Comparison of ENCODE assay signal across 9 cellular contexts in genomic region chr12:27822076-27822712, GRCh38. TPM values are rescaled to one million over a fixed set of nuclear protein-coding genes. Genes with fewer than 3 reads are reported as not detected.
DNase-seq lines count a peak whose midpoint lies in the region; ATAC-seq, FAIRE-seq and TF ChIP-seq lines count a peak whose summit lies in the region.
"Had no signal": no experiment of that assay in that cellular context is flagged by ENCODE, and none has a peak within 500 bp of the region (broad histone marks: within the 10 kb centered on the region; RNA-seq: fewer than 3 reads in every experiment).

No MANE protein-coding gene starts in this region.

- POLR2A ChIA-PET in activated CD4-positive, alpha-beta T cell treated with anti-CD3 and anti-CD28 coated beads for 36 hours (lab: Charles Lee), result interaction anchor here (0.6 to 1.5 kb wide), 10 partner anchors 13 to 271 kb away, joined by 3 to 14 read pairs (median 4); partner anchors contain the start of genes KLHL42, MANSC4 and MRPS35
- POLR2A ChIA-PET in endothelial cell of umbilical vein (lab: Charles Lee), result no interaction called here

- no peaks in the 10 kb centered on the region for H3K9me1 ChIP-seq in endothelial cell of umbilical vein (replicated peaks; ENCODE audit: control insufficient read depth, extremely low read depth, insufficient read depth, low read length)

- peak overlapping the region; percentile 66 for H2AFZ ChIP-seq in endothelial cell of umbilical vein (ENCODE audit: low read depth, low read length)
- H2AFZ ChIP-seq in neural progenitor cell (replicated peaks), result no peak overlapping the region

- H3K27ac Mint-ChIP-seq in activated CD4-positive, alpha-beta T cell treated with anti-CD3 and anti-CD28 coated beads for 36 hours, result peak overlapping the region; percentile 74
- no peak overlapping the region for H3K27ac Mint-ChIP-seq in neural progenitor cell

- TF ChIP-seq CTCF in GM20000 (IDR thresholded peaks at IDR 0.05; ENCODE audit: extremely low read depth, missing control alignments), result no peak
- no peak for TF ChIP-seq CTCF in endothelial cell of umbilical vein (IDR thresholded peaks at IDR 0.05; ENCODE audit: extremely low read depth in 1 of 2, insufficient read depth in 1 of 2, low read depth in 1 of 2, low read length in 2 of 2)
- no peak for TF ChIP-seq CTCF in neural progenitor cell (IDR thresholded peaks at IDR 0.05)

- no peaks in the 10 kb centered on the region for H3F3A ChIP-seq in neural progenitor cell (ENCODE audit: low read depth)

- dilution Hi-C loops in endothelial cell of umbilical vein (cut with MboI; ENCODE audit: extremely low pct_ligation_motif_present, low sequenced_read_pairs), result no loop called here

- H3K36me3 Mint-ChIP-seq in activated CD4-positive, alpha-beta T cell treated with anti-CD3 and anti-CD28 coated beads for 36 hours (ENCODE audit: low read depth), result no peaks in the 10 kb centered on the region
- no peaks in the 10 kb centered on the region for H3K36me3 Mint-ChIP-seq in neural progenitor cell

- peaks cover 24% of the 10 kb centered on the region for H3K4me1 ChIP-seq in endothelial cell of umbilical vein (ENCODE audit: control insufficient read depth, extremely low read depth, insufficient read depth, low read length)
- no peaks in the 10 kb centered on the region for H3K4me1 ChIP-seq in neural progenitor cell

- ATAC-seq in HG03558 (IDR thresholded peaks at IDR 0.05; ENCODE audit: extremely low read depth, unreplicated experiment), result peak; percentile 63
- ATAC-seq in activated CD4-positive, alpha-beta T cell treated with anti-CD3 and anti-CD28 coated beads for 36 hours, result peak; percentile 95

- H3K4me3 Mint-ChIP-seq in activated CD4-positive, alpha-beta T cell treated with anti-CD3 and anti-CD28 coated beads for 36 hours, result no peak overlapping the region
- no peak overlapping the region for H3K4me3 Mint-ChIP-seq in neural progenitor cell

- peaks cover 49% of the 10 kb centered on the region for H3K27me3 Mint-ChIP-seq in activated CD4-positive, alpha-beta T cell treated with anti-CD3 and anti-CD28 coated beads for 36 hours
- peaks cover 3% of the 10 kb centered on the region for H3K27me3 Mint-ChIP-seq in neural progenitor cell (ENCODE audit: insufficient read depth, low read depth)

- no peaks in the 10 kb centered on the region for H3K27me3 ChIP-seq in endothelial cell of umbilical vein (ENCODE audit: control insufficient read depth in 2 of 2, insufficient read depth in 2 of 2, low read length in 2 of 2)
- H3K27me3 ChIP-seq in neural progenitor cell, result no peaks in the 10 kb centered on the region

- no peaks in the 10 kb centered on the region for H3K9me3 Mint-ChIP-seq in activated CD4-positive, alpha-beta T cell treated with anti-CD3 and anti-CD28 coated beads for 36 hours (ENCODE audit: low read depth)
- H3K9me3 Mint-ChIP-seq in neural progenitor cell, result no peaks in the 10 kb centered on the region

- no peaks in the 10 kb centered on the region for H4K20me1 ChIP-seq in endothelial cell of umbilical vein (replicated peaks; ENCODE audit: control insufficient read depth, extremely low read depth, insufficient read depth, low read length)
- no peaks in the 10 kb centered on the region for H4K20me1 ChIP-seq in neural progenitor cell (ENCODE audit: low read depth)

- H3K36me3 ChIP-seq in endothelial cell of umbilical vein (ENCODE audit: control insufficient read depth in 2 of 2, extremely low read depth in 1 of 2, insufficient read depth in 2 of 2, low read length in 2 of 2) (no peaks in the 10 kb centered on the region), neural progenitor cell (no peaks in the 10 kb centered on the region)

- peak overlapping the region; percentile 82 for H3K9ac ChIP-seq in endothelial cell of umbilical vein (replicated peaks; ENCODE audit: extremely low read depth, insufficient read depth, low read length)
- no peak overlapping the region for H3K9ac ChIP-seq in neural progenitor cell

- H3K27ac ChIP-seq in endothelial cell of umbilical vein (ENCODE audit: insufficient read depth, low read depth, low read length) (peak overlapping the region; percentile 99), neural progenitor cell (no peak overlapping the region)

- H3K4me3 ChIP-seq in endothelial cell of umbilical vein (replicated peaks in 1 of 3; ENCODE audit: insufficient read depth in 1 of 3, low read depth in 1 of 3, low read length in 3 of 3), result peak overlapping the region in 1 of 3 experiments; percentile 35
- no peak overlapping the region for H3K4me3 ChIP-seq in neural progenitor cell

- H3K79me2 ChIP-seq in endothelial cell of umbilical vein (ENCODE audit: control insufficient read depth, insufficient read depth, low read length) (no peaks in the 10 kb centered on the region), neural progenitor cell (ENCODE audit: low read depth) (no peaks in the 10 kb centered on the region)

- intact Hi-C loops in activated CD4-positive, alpha-beta T cell treated with anti-CD3 and anti-CD28 coated beads for 36 hours (cut with DNase I, micrococcal nuclease), result loop anchor here (1.0 to 10.0 kb wide), 16 partner anchors 20 to 1281 kb away; partner anchors contain the start of genes MRPS35 (in 2 of the 2), CCDC91 (in 1 of the 2), KLHL42 (in 1 of the 2) and MANSC4 (in 1 of the 2)
- intact Hi-C loops in endothelial cell of umbilical vein (cut with micrococcal nuclease), result loop anchor here (1.0 to 10.0 kb wide), 9 partner anchors 19 to 1421 kb away; no protein-coding TSS in a partner anchor

- peak; percentile 81 for FAIRE-seq in endothelial cell of umbilical vein (lab: Jason Lieb, UNC)
- FAIRE-seq: G401.6 had no signal

- no TSS peak for BruUV-seq in endothelial cell of umbilical vein (replicated peaks; lab: Mats Ljungman, UMichigan)

- H3K4me2 ChIP-seq in endothelial cell of umbilical vein (ENCODE audit: insufficient read depth, low read length) (peak overlapping the region; percentile 96), neural progenitor cell (no peak overlapping the region)

- H3K4me1 Mint-ChIP-seq in activated CD4-positive, alpha-beta T cell treated with anti-CD3 and anti-CD28 coated beads for 36 hours, result peaks cover 33% of the 10 kb centered on the region
- H3K4me1 Mint-ChIP-seq in neural progenitor cell, result no peaks in the 10 kb centered on the region

- H3K9me3 ChIP-seq in endothelial cell of umbilical vein (replicated peaks; ENCODE audit: control insufficient read depth, insufficient read depth, low read length) (no peaks in the 10 kb centered on the region), neural progenitor cell (ENCODE audit: low read depth) (no peaks in the 10 kb centered on the region)

- TF ChIP-seq POLR2A in endothelial cell of umbilical vein (IDR thresholded peaks at IDR 0.05; ENCODE audit: low read depth, low read length), result no peak

- DNase-seq in AG08395 (ENCODE audit: low spot score) (peak; percentile 69), GM20000 (ENCODE audit: low spot score) (peak; percentile 60), endothelial cell of umbilical vein (ENCODE audit: low read depth, low spot score) (peak; percentile 95), cortex of kidney (lab: John Stamatoyannopoulos, UW) (no peak), neural progenitor cell (ENCODE audit: low spot score) (no peak)
- peak; percentile 82 for DNase-seq in activated CD4-positive, alpha-beta T cell treated with anti-CD3 and anti-CD28 coated beads for 36 hours
- DNase-seq in stimulated activated CD8-positive, alpha-beta memory T cell treated with anti-CD3 and anti-CD28 coated beads, Interleukin-4, amount 100 ng/mL, for 1 hour (ENCODE audit: low read depth in 2 of 2, low spot score in 1 of 2), result peak; percentile 10 to 29

- CTCF ChIA-PET in activated CD4-positive, alpha-beta T cell treated with anti-CD3 and anti-CD28 coated beads for 36 hours (lab: Charles Lee), result interaction anchor here (0.6 to 4.4 kb wide), 26 partner anchors 12 to 442 kb away, joined by 3 to 79 read pairs (median 6); partner anchors contain the start of genes KLHL42 and MANSC4
- CTCF ChIA-PET in endothelial cell of umbilical vein (lab: Charles Lee), result interaction anchor here (0.7 to 4.9 kb wide), 27 partner anchors 8 to 309 kb away, joined by 3 to 61 read pairs (median 7); partner anchors contain the start of genes KLHL42 and MANSC4

TF ChIP-seq in endothelial cell of umbilical vein, 7 proteins besides CTCF, POLR2A, EP300 and RAD21 (continues in another document):
- no peak for TF ChIP-seq GATA2 (IDR thresholded peaks at IDR 0.05; ENCODE audit: insufficient read depth, insufficient read length, low read depth, low read length)
- no peak for TF ChIP-seq MAX (IDR thresholded peaks at IDR 0.05; ENCODE audit: insufficient read depth, insufficient read length)
- TF ChIP-seq EZH2 (IDR thresholded peaks at IDR 0.05; ENCODE audit: borderline replicate concordance, low read depth, low read length, severe bottlenecking), result no peak
- TF ChIP-seq MYC (IDR thresholded peaks at IDR 0.05; ENCODE audit: low read depth, low read length), result no peak

RNA-seq across cellular contexts. Expression of gene MANSC4, which starts 42.2 kb away (rescaled TPM):
- total RNA-seq in activated CD4-positive, alpha-beta T cell treated with anti-CD3 and anti-CD28 coated beads for 36 hours, result not detected
- total RNA-seq in endothelial cell of umbilical vein, result 0.65 TPM in 1 of 2 replicates, not detected in the other
- 0.11 TPM in 1 of 2 replicates, not detected in the other for polyA plus RNA-seq in endothelial cell of umbilical vein
- polyA plus RNA-seq in endothelial cell of umbilical vein (2011; cell fraction: cytosol; rRNA removed), result 0.22 and 0.30 TPM in 2 replicates
- 0.24 and 0.68 TPM in 2 replicates for polyA plus RNA-seq in endothelial cell of umbilical vein (2011; cell fraction: nucleus; rRNA removed)
- 0.35 TPM in 1 of 2 replicates, not detected in the other for polyA plus RNA-seq in endothelial cell of umbilical vein (2012)
- 0.29 TPM in 1 of 2 replicates, not detected in the other for polyA minus RNA-seq in endothelial cell of umbilical vein
- polyA minus RNA-seq in endothelial cell of umbilical vein (2011; cell fraction: cytosol; rRNA and poly(A)+ RNA removed), result not detected
- 0.72 TPM in 1 of 2 replicates, not detected in the other for polyA minus RNA-seq in endothelial cell of umbilical vein (2011; cell fraction: nucleus; rRNA and poly(A)+ RNA removed)
- 0.12 TPM in 1 of 2 replicates, not detected in the other for total RNA-seq in neural progenitor cell (ENCODE audit: low replicate concordance)

RNA-seq across cellular contexts. Expression of gene KLHL42, which starts 42.2 kb away (rescaled TPM):
- total RNA-seq in activated CD4-positive, alpha-beta T cell treated with anti-CD3 and anti-CD28 coated beads for 36 hours, result 1 to 10 TPM; 7.1 to 9.2 TPM
- total RNA-seq in endothelial cell of umbilical vein (36.2 and 36.5 TPM in 2 replicates), neural progenitor cell (ENCODE audit: low replicate concordance) (21.6 and 24.9 TPM in 2 replicates)
- 20.1 and 22.2 TPM in 2 replicates for polyA plus RNA-seq in endothelial cell of umbilical vein
- polyA plus RNA-seq in endothelial cell of umbilical vein (2011; cell fraction: cytosol; rRNA removed), result 11.8 and 12.7 TPM in 2 replicates
- 54.7 and 65.3 TPM in 2 replicates for polyA plus RNA-seq in endothelial cell of umbilical vein (2011; cell fraction: nucleus; rRNA removed)
- 15.1 and 19.1 TPM in 2 replicates for polyA plus RNA-seq in endothelial cell of umbilical vein (2012)
- polyA minus RNA-seq in endothelial cell of umbilical vein, result 64.7 and 78.9 TPM in 2 replicates
- 15.8 TPM for polyA minus RNA-seq in endothelial cell of umbilical vein (2011; cell fraction: cytosol; rRNA and poly(A)+ RNA removed)
- 50.1 and 56.0 TPM in 2 replicates for polyA minus RNA-seq in endothelial cell of umbilical vein (2011; cell fraction: nucleus; rRNA and poly(A)+ RNA removed)

Comparison
In these comparisons a context has a peak if more than half of its experiments do, and no peak if none do; other contexts are left out.
1. DNase-seq: peak in AG08395 (single experiment), GM20000 (single experiment), activated CD4-positive, alpha-beta T cell treated with anti-CD3 and anti-CD28 coated beads for 36 hours (single experiment), endothelial cell of umbilical vein (single experiment) and stimulated activated CD8-positive, alpha-beta memory T cell treated with anti-CD3 and anti-CD28 coated beads, Interleukin-4, amount 100 ng/mL, for 1 hour (2 of 2); none in cortex of kidney (single experiment) and neural progenitor cell (single experiment).